ENCODE assay signal across 26 cellular contexts in the genomic region with DNA sequence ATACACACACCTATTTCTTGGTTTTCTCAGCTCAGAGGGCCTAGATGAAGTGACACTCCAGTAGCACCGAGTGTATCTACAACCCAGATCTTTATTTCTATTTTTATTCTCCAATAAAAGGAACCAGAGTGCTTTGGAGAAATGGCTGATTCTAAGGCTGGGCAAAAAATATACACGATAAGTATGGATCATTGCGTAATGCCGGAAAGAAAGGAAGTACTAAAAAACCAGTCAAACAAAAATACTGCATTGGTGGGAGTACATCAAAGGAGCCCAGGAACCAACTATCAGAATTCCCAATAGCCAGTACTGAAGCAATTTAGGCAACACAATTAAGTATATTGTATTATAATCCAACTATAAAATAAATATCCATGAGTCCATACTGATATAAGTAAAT.
"Had no signal": no experiment of that assay in that cellular context is flagged by ENCODE, and none has a peak within 500 bp of the region (broad histone marks: within the 10 kb centered on the region; RNA-seq: fewer than 3 reads in every experiment).

No MANE protein-coding gene starts in this region.

- ATAC-seq: activated T-cell treated with anti-CD3 and anti-CD28 coated beads, Interleukin-2, amount 50 U/mL, for 72 hours; left lung; lower lobe of right lung; natural killer cell; psoas muscle; stimulated activated naive B cell treated with anti-CD40 and anti-IgM and Interleukin-4, amounts not matched to agents 10 μg/mL and 1 μg/mL and 100 μg/mL, for 72 hours; upper lobe of right lung had no signal

- DNase-seq: activated CD4-positive, alpha-beta T cell treated with anti-CD3 and anti-CD28 coated beads for 4 hours; activated CD4-positive, alpha-beta T cell treated with anti-CD3 and anti-CD28 coated beads, Interleukin-2, amount 50 U/mL, for 4 hours; activated naive CD4-positive, alpha-beta T cell; activated naive CD8-positive, alpha-beta T cell treated with anti-CD3 and anti-CD28 coated beads, Interleukin-2, amount 10 ng/mL, durations not matched to agents 7 days and 5 days; activated T-cell treated with anti-CD3 and anti-CD28 coated beads for 4 hours; activated T-cell treated with anti-CD3 and anti-CD28 coated beads, Interleukin-2, amount 50 U/mL, for 72 hours; dorsolateral prefrontal cortex; effector memory CD4-positive, alpha-beta T cell; left lung; lower lobe of right lung; mesenchymal stem cell; natural killer cell; occipital lobe; psoas muscle; stimulated activated CD4-positive, alpha-beta T cell treated with anti-CD3 and anti-CD28 coated beads, Interleukin-15, amount 100 ng/mL, for 24 hours; stimulated activated CD4-positive, alpha-beta T cell treated with anti-CD3 and anti-CD28 coated beads, Interleukin-2, amount 100 ng/mL, for 24 hours; stimulated activated naive B cell treated with anti-CD40 and anti-IgM and Interleukin-4, amounts not matched to agents 10 μg/mL and 1 μg/mL and 100 μg/mL, for 72 hours; stomach; tibial artery; upper lobe of right lung had no signal

- H3K9me3 Mint-ChIP-seq: activated naive CD8-positive, alpha-beta T cell treated with anti-CD3 and anti-CD28 coated beads, Interleukin-2, amount 10 ng/mL, durations not matched to agents 7 days and 5 days; natural killer cell; neural progenitor cell had no signal

- H3K27ac ChIP-seq: ascending aorta, coronary artery, dorsolateral prefrontal cortex, left lung, lower lobe of right lung, neural progenitor cell, parathyroid adenoma, psoas muscle, stomach, suprapubic skin, tibial artery, upper lobe of right lung had no signal

- H3K27ac Mint-ChIP-seq: activated naive CD8-positive, alpha-beta T cell treated with anti-CD3 and anti-CD28 coated beads, Interleukin-2, amount 10 ng/mL, durations not matched to agents 7 days and 5 days; activated T-cell treated with anti-CD3 and anti-CD28 coated beads, Interleukin-2, amount 50 U/mL, for 72 hours; brain; natural killer cell; neural progenitor cell; stimulated activated naive B cell treated with anti-CD40 and anti-IgM and Interleukin-4, amounts not matched to agents 10 μg/mL and 1 μg/mL and 100 μg/mL, for 72 hours had no signal

- H3K36me3 Mint-ChIP-seq: activated naive CD8-positive, alpha-beta T cell treated with anti-CD3 and anti-CD28 coated beads, Interleukin-2, amount 10 ng/mL, durations not matched to agents 7 days and 5 days; brain; natural killer cell; neural progenitor cell; stimulated activated naive B cell treated with anti-CD40 and anti-IgM and Interleukin-4, amounts not matched to agents 10 μg/mL and 1 μg/mL and 100 μg/mL, for 72 hours had no signal

- H3K4me1 Mint-ChIP-seq: activated naive CD8-positive, alpha-beta T cell treated with anti-CD3 and anti-CD28 coated beads, Interleukin-2, amount 10 ng/mL, durations not matched to agents 7 days and 5 days; natural killer cell; stimulated activated naive B cell treated with anti-CD40 and anti-IgM and Interleukin-4, amounts not matched to agents 10 μg/mL and 1 μg/mL and 100 μg/mL, for 72 hours had no signal

- H3K4me3 Mint-ChIP-seq: activated naive CD8-positive, alpha-beta T cell treated with anti-CD3 and anti-CD28 coated beads, Interleukin-2, amount 10 ng/mL, durations not matched to agents 7 days and 5 days; activated T-cell treated with anti-CD3 and anti-CD28 coated beads, Interleukin-2, amount 50 U/mL, for 72 hours; brain; natural killer cell; neural progenitor cell; stimulated activated naive B cell treated with anti-CD40 and anti-IgM and Interleukin-4, amounts not matched to agents 10 μg/mL and 1 μg/mL and 100 μg/mL, for 72 hours had no signal
